In the genomic region with DNA sequence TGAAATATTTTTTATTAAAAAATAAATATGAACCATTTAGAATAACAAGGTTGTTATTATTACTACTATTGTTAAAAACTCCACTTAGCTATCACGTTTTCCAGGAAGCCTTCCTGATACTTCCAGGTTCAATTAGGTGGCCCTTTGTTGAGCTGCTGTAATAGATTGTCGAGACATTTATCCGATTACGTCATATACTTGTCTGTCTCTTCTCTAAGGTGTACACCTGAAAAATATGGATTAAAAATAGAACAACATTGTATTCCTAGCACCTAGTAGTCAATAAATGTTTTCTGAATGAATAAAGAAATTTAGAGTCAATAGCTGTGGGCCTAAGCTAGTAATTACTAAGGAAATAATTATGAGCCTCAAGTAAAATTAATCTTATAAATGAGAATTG, we compare ENCODE assay signal across 8 cellular contexts.
"Had no signal": no experiment of that assay in that cellular context is flagged by ENCODE, and none has a peak within 500 bp of the region (broad histone marks: within the 10 kb centered on the region; RNA-seq: fewer than 3 reads in every experiment).

No MANE protein-coding gene starts in this region.

- DNase-seq: GDM1, GF-D8 had no signal

- H3K4me3 ChIP-seq: GM12878 had no signal

- FAIRE-seq: G401.6, GM12878, GM12891, GM12892, GM18507, GM19239 had no signal

- ATAC-seq: GM12878 had no signal
